In genomic region chr2:74740395-74741075, GRCh38 we compare ENCODE assay signal across 1 cellular context.
TF ChIP-seq lines count a peak whose summit lies in the region.

No MANE protein-coding gene starts in this region.

TF ChIP-seq in HepG2, 621 proteins besides CTCF, POLR2A, EP300 and RAD21 (continued from another document and continues in another):
- TF ChIP-seq ATF3 (CRISPR knock-in tag; IDR thresholded peaks at IDR 0.05) (peak; percentile 72; the same call in 1 of the 2 replicates), CENPT (CRISPR knock-in tag; IDR thresholded peaks at IDR 0.05; ENCODE audit: low read depth) (no peak), ARID5B (CRISPR knock-in tag; IDR thresholded peaks at IDR 0.05) (peak; percentile 91), NCOA5 (CRISPR knock-in tag; IDR thresholded peaks at IDR 0.05) (no peak), HOXA3 (CRISPR knock-in tag; IDR thresholded peaks at IDR 0.05) (peak; percentile 68; the same call in 1 of the 2 replicates), ZNF589 (CRISPR knock-in tag; conservative IDR thresholded peaks at IDR 0.05) (peak; percentile 73; the same call in 1 of the 2 replicates), GATAD2A (CRISPR knock-in tag; IDR thresholded peaks at IDR 0.05) (peak; percentile 90), TBX2 (CRISPR knock-in tag; IDR thresholded peaks at IDR 0.05; ENCODE audit: borderline replicate concordance) (peak; percentile 48; the same call in 1 of the 2 replicates), ZNF337 (CRISPR knock-in tag; IDR thresholded peaks at IDR 0.05; ENCODE audit: borderline replicate concordance, low read depth) (peak; percentile 51; the same call in 1 of the 2 replicates), TFAP4 (IDR thresholded peaks at IDR 0.05; ENCODE audit: borderline replicate concordance, low read depth) (peak; percentile 53; the same call in 1 of the 2 replicates), ZNF616 (CRISPR knock-in tag; IDR thresholded peaks at IDR 0.05; ENCODE audit: low read depth) (0 out of 2 replicates have a peak, but pooled peaks have one; percentile 51), ZNF24 (IDR thresholded peaks at IDR 0.05) (no peak), ZNF713 (CRISPR knock-in tag; IDR thresholded peaks at IDR 0.05) (no peak; the same call in 1 of the 2 replicates), SPEN (CRISPR knock-in tag; IDR thresholded peaks at IDR 0.05; ENCODE audit: low read depth) (peak; percentile 66; the same call in 1 of the 2 replicates), RBAK (CRISPR knock-in tag; IDR thresholded peaks at IDR 0.05) (no peak), MIER3 (CRISPR knock-in tag; IDR thresholded peaks at IDR 0.05; ENCODE audit: borderline replicate concordance) (peak; percentile 64; the same call in 1 of the 2 replicates), KDM6A (CRISPR knock-in tag; IDR thresholded peaks at IDR 0.05; ENCODE audit: low read depth) (no peak), ZSCAN9 (CRISPR knock-in tag; IDR thresholded peaks at IDR 0.05; ENCODE audit: borderline replicate concordance) (peak; percentile 58; the same call in 1 of the 2 replicates), ZFP36L1 (CRISPR knock-in tag; IDR thresholded peaks at IDR 0.05) (0 out of 2 replicates have a peak, but pooled peaks have one; percentile 48), GATAD1 (CRISPR knock-in tag; IDR thresholded peaks at IDR 0.05) (peak; percentile 56; the same call in 1 of the 2 replicates), ZNF124 (CRISPR knock-in tag; IDR thresholded peaks at IDR 0.05) (0 out of 2 replicates have a peak, but pooled peaks have one; percentile 23), NFATC3 (CRISPR knock-in tag; IDR thresholded peaks at IDR 0.05) (no peak), ZNF503 (CRISPR knock-in tag; IDR thresholded peaks at IDR 0.05) (peak; percentile 28; the same call in 1 of the 2 replicates), MIXL1 (CRISPR knock-in tag; IDR thresholded peaks at IDR 0.05) (peak; percentile 15; the same call in 1 of the 2 replicates), HDAC2 (CRISPR knock-in tag; IDR thresholded peaks at IDR 0.05) (peak; percentile 84), ZNF331 (CRISPR knock-in tag; IDR thresholded peaks at IDR 0.05) (0 out of 2 replicates have a peak, but pooled peaks have one; percentile 20), SP4 (CRISPR knock-in tag; IDR thresholded peaks at IDR 0.05) (peak; percentile 48), KLF16 (CRISPR knock-in tag; IDR thresholded peaks at IDR 0.05) (peak in 1 of 2 experiments; percentile 23; a peak in 1 of 4 replicates), ZNF878 (CRISPR knock-in tag; IDR thresholded peaks at IDR 0.05) (no peak), JUN (CRISPR knock-in tag; IDR thresholded peaks at IDR 0.05) (peak; percentile 59; the same call in 1 of the 2 replicates), GPBP1L1 (CRISPR knock-in tag; IDR thresholded peaks at IDR 0.05) (no peak), TFE3 (CRISPR knock-in tag; IDR thresholded peaks at IDR 0.05) (peak; percentile 77), FOSL1 (CRISPR knock-in tag; IDR thresholded peaks at IDR 0.05; ENCODE audit: borderline replicate concordance) (peak; percentile 61), REST (IDR thresholded peaks at IDR 0.05; ENCODE audit: borderline replicate concordance in 1 of 2, low read depth in 1 of 2, low read length in 2 of 2) (no peak), FOXP1 (IDR thresholded peaks at IDR 0.05) (no peak), FOXP1 (CRISPR knock-in tag; IDR thresholded peaks at IDR 0.05) (peak; percentile 64; the same call in 1 of the 2 replicates), ZNF276 (CRISPR knock-in tag; IDR thresholded peaks at IDR 0.05; ENCODE audit: low read depth) (no peak), ZNF441 (CRISPR knock-in tag; IDR thresholded peaks at IDR 0.05; ENCODE audit: borderline replicate concordance) (peak; percentile 78; the same call in 1 of the 2 replicates), MYNN (CRISPR knock-in tag; IDR thresholded peaks at IDR 0.05; ENCODE audit: low read depth) (no peak), KAT7 (CRISPR knock-in tag; IDR thresholded peaks at IDR 0.05; ENCODE audit: borderline replicate concordance) (0 out of 2 replicates have a peak, but pooled peaks have one; percentile 31), ARNT2 (CRISPR knock-in tag; IDR thresholded peaks at IDR 0.05; ENCODE audit: low read depth) (peak; percentile 43; the same call in 1 of the 2 replicates), ETV6 (CRISPR knock-in tag; conservative IDR thresholded peaks at IDR 0.05) (no peak), ERF (CRISPR knock-in tag; IDR thresholded peaks at IDR 0.05) (0 out of 2 replicates have a peak, but pooled peaks have one; percentile 73), IRF2 (CRISPR knock-in tag; IDR thresholded peaks at IDR 0.05) (peak; percentile 73; the same call in 1 of the 2 replicates), MEIS2 (CRISPR knock-in tag; IDR thresholded peaks at IDR 0.05) (0 out of 2 replicates have a peak, but pooled peaks have one; percentile 47), BATF2 (CRISPR knock-in tag; IDR thresholded peaks at IDR 0.05) (peak; percentile 49; the same call in 1 of the 2 replicates), NR2F6 (IDR thresholded peaks at IDR 0.05) (no peak), NR2F6 (CRISPR knock-in tag; IDR thresholded peaks at IDR 0.05) (peak; percentile 38), THAP7 (CRISPR knock-in tag; IDR thresholded peaks at IDR 0.05) (0 out of 2 replicates have a peak, but pooled peaks have one; percentile 65)
